10 cellular contexts compared by ENCODE assay signal in genomic region chr9:86405926-86406325, GRCh38. TPM values are rescaled to one million over a fixed set of nuclear protein-coding genes. Genes with fewer than 3 reads are reported as not detected.
A peak's percentile ranks its signal among the peaks of the same experiment; 100 is the strongest.
DNase-seq lines count a peak whose midpoint lies in the region; ATAC-seq lines count a peak whose summit lies in the region.
"Had no signal": no experiment of that assay in that cellular context is flagged by ENCODE, and none has a peak within 500 bp of the region (broad histone marks: within the 10 kb centered on the region; RNA-seq: fewer than 3 reads in every experiment).

No MANE protein-coding gene starts in this region.

- no peaks in the 10 kb centered on the region for H3K36me3 Mint-ChIP-seq in activated CD4-positive, alpha-beta memory T cell treated with anti-CD3 and anti-CD28 coated beads for 36 hours
- no peaks in the 10 kb centered on the region for H3K36me3 Mint-ChIP-seq in activated CD4-positive, alpha-beta memory T cell treated with anti-CD3 and anti-CD28 coated beads, Interleukin-2, amount 10 ng/mL, durations not matched to agents 7 days and 5 days (ENCODE audit: low read depth)

- intact Hi-C loops in activated CD4-positive, alpha-beta memory T cell treated with anti-CD3 and anti-CD28 coated beads for 36 hours (cut with micrococcal nuclease) = loop anchor here (1.0 to 10.0 kb wide), 4 partner anchors 52 to 1406 kb away; partner anchors contain the start of genes GAS1, ISCA1 and TUT7
- intact Hi-C loops in left colon (cut with DNase I, micrococcal nuclease) = no loop called here

- POLR2A ChIA-PET in activated CD4-positive, alpha-beta memory T cell treated with anti-CD3 and anti-CD28 coated beads for 36 hours (lab: Charles Lee) = interaction anchor here (1.1 to 1.5 kb wide), 3 partner anchors 52 to 124 kb away, joined by 3 read pairs; partner anchors contain the start of gene ISCA1
- POLR2A ChIA-PET in activated CD4-positive, alpha-beta memory T cell treated with anti-CD3 and anti-CD28 coated beads, Interleukin-2, amount 10 ng/mL, durations not matched to agents 7 days and 5 days (lab: Charles Lee) = no interaction called here

- H3K4me3 Mint-ChIP-seq in activated CD4-positive, alpha-beta memory T cell treated with anti-CD3 and anti-CD28 coated beads for 36 hours = peak overlapping the region; percentile 17
- H3K4me3 Mint-ChIP-seq in activated CD4-positive, alpha-beta memory T cell treated with anti-CD3 and anti-CD28 coated beads, Interleukin-2, amount 10 ng/mL, durations not matched to agents 7 days and 5 days = no peak overlapping the region
- H3K4me3 Mint-ChIP-seq: neural crest cell had no signal

- peak overlapping the region; percentile 25 for H3K27ac ChIP-seq in thymus (ENCODE audit: low read depth)

- H3K27me3 Mint-ChIP-seq in activated CD4-positive, alpha-beta memory T cell treated with anti-CD3 and anti-CD28 coated beads for 36 hours = peaks cover 21% of the 10 kb centered on the region
- peaks cover 2% of the 10 kb centered on the region for H3K27me3 Mint-ChIP-seq in activated CD4-positive, alpha-beta memory T cell treated with anti-CD3 and anti-CD28 coated beads, Interleukin-2, amount 10 ng/mL, durations not matched to agents 7 days and 5 days

- 65% methylated on average over 4 of the region's 4 CpGs for WGBS in thymus

- no peaks in the 10 kb centered on the region for H3K4me1 ChIP-seq in thymus (ENCODE audit: control insufficient read depth, insufficient read depth, low read length)

- H3K9me3 ChIP-seq in thymus (ENCODE audit: control insufficient read depth) = no peaks in the 10 kb centered on the region

- no peak overlapping the region for H3K4me3 ChIP-seq in thymus (ENCODE audit: low read length)

- CTCF ChIA-PET in activated CD4-positive, alpha-beta memory T cell treated with anti-CD3 and anti-CD28 coated beads for 36 hours (lab: Charles Lee) = interaction anchor here (1.1 to 4.9 kb wide), 2 partner anchors 8 to 10 kb away, joined by 3 to 33 read pairs; no protein-coding TSS in a partner anchor
- CTCF ChIA-PET in activated CD4-positive, alpha-beta memory T cell treated with anti-CD3 and anti-CD28 coated beads, Interleukin-2, amount 10 ng/mL, durations not matched to agents 7 days and 5 days (lab: Charles Lee) = interaction anchor here (1.8 kb wide), 1 partner anchor 8 kb away, joined by 13 read pairs; no protein-coding TSS in a partner anchor

- no peaks in the 10 kb centered on the region for H3K27me3 ChIP-seq in thymus (ENCODE audit: control insufficient read depth, insufficient read depth)

- peaks cover 20% of the 10 kb centered on the region for H3K4me1 Mint-ChIP-seq in activated CD4-positive, alpha-beta memory T cell treated with anti-CD3 and anti-CD28 coated beads for 36 hours (ENCODE audit: low read depth)
- H3K4me1 Mint-ChIP-seq in activated CD4-positive, alpha-beta memory T cell treated with anti-CD3 and anti-CD28 coated beads, Interleukin-2, amount 10 ng/mL, durations not matched to agents 7 days and 5 days = peaks cover 3% of the 10 kb centered on the region

- peak; percentile 57 for DNase-seq in activated CD4-positive, alpha-beta memory T cell treated with anti-CD3 and anti-CD28 coated beads for 36 hours
- DNase-seq in activated CD4-positive, alpha-beta memory T cell treated with anti-CD3 and anti-CD28 coated beads, Interleukin-2, amount 10 ng/mL, durations not matched to agents 7 days and 5 days = no peak
- DNase-seq in amniotic epithelial cell (ENCODE audit: low read depth) = peak; percentile 97
- DNase-seq in left lobe of liver (ENCODE audit: low spot score) = no peak
- no peak for DNase-seq in NCI-H1105 treated with DMSO at 0.1 percent for 48 hours (lab: John Stamatoyannopoulos, UW)
- no peak for DNase-seq in left colon
- no peak for DNase-seq in SHP77 treated with DMSO at 0.1 percent for 48 hours (lab: John Stamatoyannopoulos, UW)
- DNase-seq: GF-D8 had no signal

- H3K9me3 Mint-ChIP-seq in activated CD4-positive, alpha-beta memory T cell treated with anti-CD3 and anti-CD28 coated beads for 36 hours = no peaks in the 10 kb centered on the region
- no peaks in the 10 kb centered on the region for H3K9me3 Mint-ChIP-seq in activated CD4-positive, alpha-beta memory T cell treated with anti-CD3 and anti-CD28 coated beads, Interleukin-2, amount 10 ng/mL, durations not matched to agents 7 days and 5 days
- H3K9me3 Mint-ChIP-seq: neural crest cell had no signal

- H3K27ac Mint-ChIP-seq in activated CD4-positive, alpha-beta memory T cell treated with anti-CD3 and anti-CD28 coated beads for 36 hours = peak overlapping the region; percentile 40
- no peak overlapping the region for H3K27ac Mint-ChIP-seq in activated CD4-positive, alpha-beta memory T cell treated with anti-CD3 and anti-CD28 coated beads, Interleukin-2, amount 10 ng/mL, durations not matched to agents 7 days and 5 days

- ATAC-seq in left lobe of liver = peak; percentile 5
- no peak for ATAC-seq in left colon

- no peaks in the 10 kb centered on the region for H3K36me3 ChIP-seq in thymus (ENCODE audit: control insufficient read depth, insufficient read depth)

RNA-seq across cellular contexts. Expression of gene TUT7, which starts 51.7 kb away (rescaled TPM):
- 10 to 100 TPM; 50.7 to 56.8 TPM for total RNA-seq in activated CD4-positive, alpha-beta memory T cell treated with anti-CD3 and anti-CD28 coated beads for 36 hours
- total RNA-seq in activated CD4-positive, alpha-beta memory T cell treated with anti-CD3 and anti-CD28 coated beads, Interleukin-2, amount 10 ng/mL, durations not matched to agents 7 days and 5 days = 10 to 100 TPM; 59.3 to 63.1 TPM
- total RNA-seq in left lobe of liver (37.3 TPM), left colon (10 to 100 TPM; 30.8 to 35.3 TPM)
- polyA plus RNA-seq in thymus = 25.9 TPM

Comparison
In these comparisons a context has a peak if more than half of its experiments do, and no peak if none do; other contexts are left out.
1. DNase-seq: peak in activated CD4-positive, alpha-beta memory T cell treated with anti-CD3 and anti-CD28 coated beads for 36 hours (single experiment) and amniotic epithelial cell (single experiment); none in activated CD4-positive, alpha-beta memory T cell treated with anti-CD3 and anti-CD28 coated beads, Interleukin-2, amount 10 ng/mL, durations not matched to agents 7 days and 5 days (single experiment), left lobe of liver (single experiment), NCI-H1105 treated with DMSO at 0.1 percent for 48 hours (single experiment), left colon (0 of 2) and SHP77 treated with DMSO at 0.1 percent for 48 hours (single experiment).